ENCODE assay signal across 8 cellular contexts in genomic region chr17:40219073-40219860, GRCh38. TPM values are rescaled to one million over a fixed set of nuclear protein-coding genes. Genes with fewer than 3 reads are reported as not detected.
DNase-seq lines count a peak whose midpoint lies in the region; ATAC-seq and TF ChIP-seq lines count a peak whose summit lies in the region.

Gene WIPF2, plus strand, starts transcription at chr17:40219304. Its CDS starts 37,156 bp downstream, at chr17:40256460.

- H3K4me3 ChIP-seq in GM12875 (ENCODE audit: low read depth, low read length) (peak within 1 kb of the TSS; percentile 68), right atrium auricular region (peak within 1 kb of the TSS; percentile 68 to 70), psoas muscle (peak within 1 kb of the TSS; percentile 80), uterus (peak within 1 kb of the TSS; percentile 74 to 89)

- H3K27ac ChIP-seq in right atrium auricular region (peak within 1 kb of the TSS; percentile 91), psoas muscle (peak within 1 kb of the TSS; percentile 90), uterus (peak within 1 kb of the TSS; percentile 85 to 97)

- ATAC-seq in HG02852 (IDR thresholded peaks at IDR 0.05; ENCODE audit: unreplicated experiment) (peak; percentile 91), psoas muscle (peak; percentile 99 to 100 (median 100))

- H3K9me3 Mint-ChIP-seq in T-helper 1 cell treated with Interleukin-12 subunit alpha and Interleukin-12 subunit beta and Interleukin-4 antibody, amounts not matched to agents 30 μg/mL and 1 μg/mL, for 36 hours = no peaks in the 10 kb centered on the region

- H3K9me3 ChIP-seq in right atrium auricular region = no peaks in the 10 kb centered on the region
- no peaks in the 10 kb centered on the region for H3K9me3 ChIP-seq in psoas muscle
- H3K9me3 ChIP-seq in uterus = no peaks in the 10 kb centered on the region

- peak; percentile 75 to 77 for TF ChIP-seq POLR2A in uterus (IDR thresholded peaks at IDR 0.05)

- H3K27me3 Mint-ChIP-seq in T-helper 1 cell treated with Interleukin-12 subunit alpha and Interleukin-12 subunit beta and Interleukin-4 antibody, amounts not matched to agents 30 μg/mL and 1 μg/mL, for 36 hours (ENCODE audit: low read depth) = no peaks in the 10 kb centered on the region

- WGBS in psoas muscle, 3 donors = 1 to 2% (median 1%) methylated on average over 48 to 60 of the region's 60 CpGs

- peak; percentile 91 for DNase-seq in NCI-H1694 (lab: John Stamatoyannopoulos, UW)
- DNase-seq in amygdala (lab: John Stamatoyannopoulos, UW) = peak; percentile 53 to 96 (median 90)
- peak; percentile 96 for DNase-seq in right atrium auricular region (ENCODE audit: low spot score)
- DNase-seq in psoas muscle = peak; percentile 96 to 98
- DNase-seq in uterus = peak; percentile 97

- H3K27me3 ChIP-seq in right atrium auricular region (no peaks in the 10 kb centered on the region), psoas muscle (ENCODE audit: insufficient read depth in 3 of 3, low read length in 2 of 3) (no peaks in the 10 kb centered on the region), uterus (no peaks in the 10 kb centered on the region)

- H3K4me1 ChIP-seq in right atrium auricular region (peaks cover 0 to 16% of the 10 kb centered on the region in 2 donors), psoas muscle (peaks cover 6% of the 10 kb centered on the region), uterus (no peaks in the 10 kb centered on the region)

- H3K27ac Mint-ChIP-seq in T-helper 1 cell treated with Interleukin-12 subunit alpha and Interleukin-12 subunit beta and Interleukin-4 antibody, amounts not matched to agents 30 μg/mL and 1 μg/mL, for 36 hours = peak within 1 kb of the TSS; percentile 100

- intact Hi-C loops in psoas muscle (cut with DNase I) = loop anchor here in 1 of 2 donors (5.0 kb wide), 1 partner anchor 68 kb away; the partner anchor contains the start of gene CDC6
- intact Hi-C loops in uterus (cut with DNase I; ENCODE audit: low total_unique reads) = no loop called here

- H3K4me1 Mint-ChIP-seq in T-helper 1 cell treated with Interleukin-12 subunit alpha and Interleukin-12 subunit beta and Interleukin-4 antibody, amounts not matched to agents 30 μg/mL and 1 μg/mL, for 36 hours (ENCODE audit: low read depth) = peaks cover 24% of the 10 kb centered on the region

- peak; percentile 39; the same call in 1 of the 2 replicates for TF ChIP-seq CTCF in GM12875 (IDR thresholded peaks at IDR 0.05; ENCODE audit: borderline replicate concordance, insufficient read depth, low read depth, low read length)
- TF ChIP-seq CTCF in right atrium auricular region (IDR thresholded peaks at IDR 0.05) = peak; percentile 71 to 82
- peak; percentile 79 for TF ChIP-seq CTCF in psoas muscle (IDR thresholded peaks at IDR 0.05)
- peak; percentile 67 to 88 (median 83) for TF ChIP-seq CTCF in uterus (IDR thresholded peaks at IDR 0.05)

- H3K4me3 Mint-ChIP-seq in T-helper 1 cell treated with Interleukin-12 subunit alpha and Interleukin-12 subunit beta and Interleukin-4 antibody, amounts not matched to agents 30 μg/mL and 1 μg/mL, for 36 hours = peak within 1 kb of the TSS; percentile 99

- peaks cover 7% of the 10 kb centered on the region for H3K36me3 Mint-ChIP-seq in T-helper 1 cell treated with Interleukin-12 subunit alpha and Interleukin-12 subunit beta and Interleukin-4 antibody, amounts not matched to agents 30 μg/mL and 1 μg/mL, for 36 hours (ENCODE audit: low read depth)

- H3K36me3 ChIP-seq in right atrium auricular region = peaks cover 3% of the 10 kb centered on the region
- no peaks in the 10 kb centered on the region for H3K36me3 ChIP-seq in psoas muscle (ENCODE audit: insufficient read depth in 1 of 2, low read depth in 1 of 2)
- no peaks in the 10 kb centered on the region for H3K36me3 ChIP-seq in uterus

RNA-seq across cellular contexts. Expression of gene WIPF2, which starts in this region (rescaled TPM):
- 1 to 10 TPM; 5.0 to 8.5 TPM for total RNA-seq in right atrium auricular region
- 1 to 10 TPM; 6.8 to 9.6 (median 8.4) TPM for total RNA-seq in psoas muscle
- polyA plus RNA-seq in psoas muscle = 10 to 100 TPM in 1 of 3 donors, 1 to 10 TPM in 2; 4.0 to 10.5 (median 4.8) TPM
- total RNA-seq in uterus = 10 to 100 TPM in 2 of 4 donors, 1 to 10 TPM in 2; 4.9 to 34.3 (median 8.6) TPM

Comparison
In these comparisons a context has a peak if more than half of its experiments do, and no peak if none do; other contexts are left out.
1. Peak in every context shown above with its lines: DNase-seq, ATAC-seq, H3K4me3 ChIP-seq and H3K27ac ChIP-seq.